ENCODE assay signal across 18 cellular contexts in genomic region chr4:180436366-180436765, GRCh38.
A peak's percentile ranks its signal among the peaks of the same experiment; 100 is the strongest.
DNase-seq lines count a peak whose midpoint lies in the region; FAIRE-seq and TF ChIP-seq lines count a peak whose summit lies in the region.
"Had no signal": no experiment of that assay in that cellular context is flagged by ENCODE, and none has a peak within 500 bp of the region (broad histone marks: within the 10 kb centered on the region; RNA-seq: fewer than 3 reads in every experiment).

No MANE protein-coding gene starts in this region.

- peak; percentile 13 for DNase-seq in NCI-H524 treated with DMSO at 0.1 percent for 48 hours (lab: John Stamatoyannopoulos, UW)
- peak; percentile 55 for DNase-seq in astrocyte of the hippocampus (ENCODE audit: low read depth, low spot score)
- peak; percentile 4 for DNase-seq in fibroblast of peridontal ligament (ENCODE audit: extremely low read depth)
- DNase-seq in activated T-cell treated with anti-CD3 and anti-CD28 coated beads, Interleukin-2, amount 50 U/mL, for 48 hours: no peak
- DNase-seq in medulla oblongata (ENCODE audit: extremely low spot score): no peak
- no peak for DNase-seq in kidney
- no peak for DNase-seq in hippocampal formation (lab: John Stamatoyannopoulos, UW)
- DNase-seq: CD4-positive, alpha-beta memory T cell; DMS153; DMS79; GF-D8; GOT3; H7; HFFc6; IMR-90 had no signal

- intact Hi-C loops in kidney (cut with DNase I): no loop called here

- H3K4me3 ChIP-seq in kidney (ENCODE audit: low read length in 2 of 2): no peak overlapping the region
- H3K4me3 ChIP-seq: BLaER1 had no signal

- H3K9me3 ChIP-seq in kidney (ENCODE audit: control insufficient read depth in 1 of 2, low read length in 2 of 2): no peaks in the 10 kb centered on the region
- H3K9me3 ChIP-seq: BLaER1 had no signal

- H3K27ac ChIP-seq in kidney (ENCODE audit: low read depth in 2 of 2, low read length in 2 of 2): no peak overlapping the region
- H3K27ac ChIP-seq: BLaER1 had no signal

- no peak for TF ChIP-seq CTCF in kidney (IDR thresholded peaks at IDR 0.05; ENCODE audit: borderline replicate concordance, extremely low read depth, insufficient read depth)

- no peaks in the 10 kb centered on the region for H3K4me1 ChIP-seq in kidney (ENCODE audit: control insufficient read depth in 1 of 2, insufficient read depth in 1 of 2, low read depth in 1 of 2, low read length in 2 of 2)

- FAIRE-seq in kidney (lab: Jason Lieb, UNC): no peak
- FAIRE-seq: A204.1, HTR-8/SVneo had no signal

- no peaks in the 10 kb centered on the region for H3K36me3 ChIP-seq in kidney (ENCODE audit: control insufficient read depth in 1 of 2, insufficient read depth in 2 of 2, low read length in 2 of 2)
- H3K36me3 ChIP-seq: BLaER1 had no signal

- no peak overlapping the region for H3K9ac ChIP-seq in kidney (ENCODE audit: low read length in 2 of 2)
- H3K9ac ChIP-seq: BLaER1 had no signal

Comparison
In these comparisons a context has a peak if more than half of its experiments do, and no peak if none do; other contexts are left out.
1. DNase-seq: peak in NCI-H524 treated with DMSO at 0.1 percent for 48 hours (single experiment), astrocyte of the hippocampus (single experiment) and fibroblast of peridontal ligament (single experiment); none in activated T-cell treated with anti-CD3 and anti-CD28 coated beads, Interleukin-2, amount 50 U/mL, for 48 hours (0 of 2), medulla oblongata (single experiment), kidney (single experiment) and hippocampal formation (0 of 2).